Comparison of ENCODE assay signal across 13 cellular contexts in genomic region chr1:53379662-53380002, GRCh38. TPM values are rescaled to one million over a fixed set of nuclear protein-coding genes. Genes with fewer than 3 reads are reported as not detected.
DNase-seq lines count a peak whose midpoint lies in the region; ATAC-seq, FAIRE-seq and TF ChIP-seq lines count a peak whose summit lies in the region.
"Had no signal": no experiment of that assay in that cellular context is flagged by ENCODE, and none has a peak within 500 bp of the region (broad histone marks: within the 10 kb centered on the region; RNA-seq: fewer than 3 reads in every experiment).

No MANE protein-coding gene starts in this region.

- intact Hi-C loops in kidney (cut with DNase I) (no loop called here), testis (cut with DNase I; ENCODE audit: low total_unique reads) (no loop called here)

- ATAC-seq in HG03095 (IDR thresholded peaks at IDR 0.05; ENCODE audit: unreplicated experiment), result no peak

- DNase-seq in activated effector memory CD4-positive, alpha-beta T cell treated with anti-CD3 and anti-CD28 coated beads, Interleukin-2, amount 50 U/mL, for 16 hours, result peak; percentile 33
- DNase-seq in activated effector memory CD4-positive, alpha-beta T cell treated with Interleukin-2 at 50 U/mL for 16 hours, result no peak
- DNase-seq in WERI-Rb-1 (no peak), kidney (peak; percentile 12), testis (peak; percentile 93), DMS153 (lab: John Stamatoyannopoulos, UW) (no peak)
- DNase-seq: C1 segment of cervical spinal cord, IMR-90, Kasumi-1, NCI-H1105, NCI-H1694 had no signal

- TF ChIP-seq CTCF in WERI-Rb-1 (IDR thresholded peaks at IDR 0.05; ENCODE audit: low read depth, low read length), result no peak
- no peak for TF ChIP-seq CTCF in kidney (IDR thresholded peaks at IDR 0.05; ENCODE audit: borderline replicate concordance, extremely low read depth, insufficient read depth)
- no peak for TF ChIP-seq CTCF in testis (IDR thresholded peaks at IDR 0.05)

- no peak for FAIRE-seq in kidney (lab: Jason Lieb, UNC)
- FAIRE-seq: A204.1 had no signal

- H3K27ac ChIP-seq in WERI-Rb-1 (peak overlapping the region; percentile 98), kidney (ENCODE audit: low read depth in 2 of 2, low read length in 2 of 2) (no peak overlapping the region), testis (no peak overlapping the region)

- H3K9ac ChIP-seq in kidney (ENCODE audit: low read length in 2 of 2), result no peak overlapping the region

- no peaks in the 10 kb centered on the region for H3K27me3 ChIP-seq in WERI-Rb-1 (ENCODE audit: insufficient read depth, low read depth, severe bottlenecking)
- H3K27me3 ChIP-seq in testis, result no peaks in the 10 kb centered on the region

- WGBS in testis, 2 donors, result 61 to 68% methylated on average over 3 to 4 of the region's 4 CpGs

- H3K9me3 ChIP-seq in WERI-Rb-1 (ENCODE audit: severe bottlenecking) (no peaks in the 10 kb centered on the region), kidney (ENCODE audit: control insufficient read depth in 1 of 2, low read length in 2 of 2) (no peaks in the 10 kb centered on the region), testis (no peaks in the 10 kb centered on the region)

- no peaks in the 10 kb centered on the region for H3K36me3 ChIP-seq in WERI-Rb-1
- no peaks in the 10 kb centered on the region for H3K36me3 ChIP-seq in kidney (ENCODE audit: control insufficient read depth in 1 of 2, insufficient read depth in 2 of 2, low read length in 2 of 2)
- H3K36me3 ChIP-seq in testis (ENCODE audit: low read depth, missing control alignments), result no peaks in the 10 kb centered on the region

- H3K4me1 ChIP-seq in kidney (ENCODE audit: control insufficient read depth in 1 of 2, insufficient read depth in 1 of 2, low read depth in 1 of 2, low read length in 2 of 2) (no peaks in the 10 kb centered on the region), testis (peaks cover 32% of the 10 kb centered on the region)

- no peak for TF ChIP-seq POLR2A in testis (IDR thresholded peaks at IDR 0.05)

- peak overlapping the region; percentile 12 for H3K4me3 ChIP-seq in WERI-Rb-1 (ENCODE audit: low read depth, low read length)
- H3K4me3 ChIP-seq in kidney (ENCODE audit: low read length in 2 of 2), result no peak overlapping the region
- H3K4me3 ChIP-seq in testis, result no peak overlapping the region

RNA-seq across cellular contexts. Expression of gene LRP8, which starts 51.8 kb away (rescaled TPM):
- total RNA-seq in kidney (6.9 TPM), testis (100 to 1,000 TPM; 223 to 253 TPM)
- polyA plus RNA-seq in kidney (ENCODE audit: insufficient read depth, low read depth, low replicate concordance) (1.4 TPM), testis (ENCODE audit: insufficient read depth, low read depth, low replicate concordance) (64.3 TPM)

Comparison
In these comparisons a context has a peak if more than half of its experiments do, and no peak if none do; other contexts are left out.
1. DNase-seq: peak in activated effector memory CD4-positive, alpha-beta T cell treated with anti-CD3 and anti-CD28 coated beads, Interleukin-2, amount 50 U/mL, for 16 hours (single experiment), kidney (single experiment) and testis (single experiment); none in activated effector memory CD4-positive, alpha-beta T cell treated with Interleukin-2 at 50 U/mL for 16 hours (single experiment), WERI-Rb-1 (single experiment) and DMS153 (single experiment).
2. RNA of gene LRP8, which starts 51.8 kb away (total RNA-seq): 223 to 253 TPM in testis; 6.9 TPM in kidney (single experiment); every median in the first group is over 10 times any median in the second.